ENCODE assay signal across 8 cellular contexts in the genomic region with DNA sequence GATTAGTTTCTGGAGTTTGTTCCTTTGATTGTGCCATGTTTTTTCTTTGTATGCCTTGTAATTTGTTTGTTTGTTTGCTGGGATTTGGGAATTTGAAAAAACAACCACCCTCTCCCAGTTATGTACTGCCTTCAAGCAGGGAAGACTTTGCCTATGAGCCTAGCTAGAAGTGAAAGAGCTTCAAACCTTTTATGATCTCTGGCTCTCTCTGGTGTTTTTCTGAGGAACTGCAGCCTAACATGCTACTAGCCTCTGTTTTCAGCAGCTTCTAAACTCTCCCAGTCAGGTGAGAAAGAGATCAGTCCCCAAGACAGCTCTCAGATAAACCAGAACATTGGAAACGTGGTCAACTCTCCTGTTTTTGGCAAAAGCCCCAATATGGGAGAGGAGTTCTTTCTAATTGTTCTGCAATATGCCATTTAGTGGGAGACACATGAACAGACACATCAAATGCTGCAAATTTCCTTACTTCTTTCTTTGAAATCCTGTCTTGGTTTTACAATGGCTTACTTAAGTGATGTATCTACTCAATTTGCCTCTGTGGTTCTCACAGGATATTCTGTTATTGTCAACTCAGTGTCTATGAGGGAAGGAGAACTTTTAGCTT. TPM values are rescaled to one million over a fixed set of nuclear protein-coding genes. Genes with fewer than 3 reads are reported as not detected.
DNase-seq lines count a peak whose midpoint lies in the region; ATAC-seq and TF ChIP-seq lines count a peak whose summit lies in the region.

No MANE protein-coding gene starts in this region.

- ATAC-seq in GM18520 (IDR thresholded peaks at IDR 0.05; ENCODE audit: unreplicated experiment) (peak; percentile 96), HG03025 (IDR thresholded peaks at IDR 0.05; ENCODE audit: low FRiP score, unreplicated experiment) (peak; percentile 94), left colon (peak; percentile 94)

- peak; percentile 95 for TF ChIP-seq CTCF in cardiac fibroblast (IDR thresholded peaks at IDR 0.05; ENCODE audit: low read depth, low read length)

- H3K4me3 ChIP-seq in cardiac fibroblast (replicated peaks in 1 of 2; ENCODE audit: low read depth in 2 of 2, low read length in 2 of 2), result no peak overlapping the region

- DNase-seq in Ammon's horn (ENCODE audit: low spot score), result peak; percentile 66
- peak; percentile 24 to 60 for DNase-seq in NCI-H1930 (lab: John Stamatoyannopoulos, UW)
- peak in 4 of 5 experiments; percentile 10 to 40 (median 21) for DNase-seq in T-helper 2 cell
- peak; percentile 80 to 81 for DNase-seq in cardiac fibroblast (ENCODE audit: low read depth in 2 of 2)
- peak in 1 of 2 donors; percentile 39 for DNase-seq in left colon
- DNase-seq in stimulated activated CD8-positive, alpha-beta memory T cell treated with anti-CD3 and anti-CD28 coated beads, Interleukin-15, amount 100 ng/mL, for 1 hour (ENCODE audit: low read depth), result peak; percentile 40

- intact Hi-C loops in left colon (cut with DNase I, micrococcal nuclease), result loop anchor here in 1 of 2 donors (5.0 kb wide), 1 partner anchor 148 kb away; no protein-coding TSS in a partner anchor

RNA-seq across cellular contexts. Expression of gene SERINC1, which starts 58.9 kb away (rescaled TPM):
- total RNA-seq in left colon, result 100 to 1,000 TPM in 1 of 2 donors, 10 to 100 TPM in 1; 90.9 to 144 TPM
